Comparison of ENCODE assay signal across 18 cellular contexts in the genomic region with DNA sequence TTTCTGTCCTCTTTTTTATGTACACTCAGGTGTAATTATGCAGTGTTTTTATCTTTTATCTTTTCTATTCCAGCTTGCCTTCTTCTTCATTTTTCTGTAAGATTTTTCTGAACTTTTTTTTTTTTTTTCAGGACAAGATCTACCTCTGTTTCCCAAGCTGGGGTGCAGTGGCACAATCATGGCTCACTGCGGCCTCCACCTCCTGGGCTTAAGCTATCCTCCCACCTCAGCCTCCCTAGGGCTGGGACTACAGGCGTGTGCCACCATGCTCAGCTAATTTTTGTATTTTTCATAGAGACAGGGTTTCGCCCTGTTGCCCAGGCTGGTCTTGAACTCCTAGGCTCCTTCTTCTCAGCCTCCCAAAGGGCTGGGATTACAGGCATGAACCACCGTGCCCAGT. TPM values are rescaled to one million over a fixed set of nuclear protein-coding genes. Genes with fewer than 3 reads are reported as not detected.
DNase-seq lines count a peak whose midpoint lies in the region; ATAC-seq and TF ChIP-seq lines count a peak whose summit lies in the region.
"Had no signal": no experiment of that assay in that cellular context is flagged by ENCODE, and none has a peak within 500 bp of the region (broad histone marks: within the 10 kb centered on the region; RNA-seq: fewer than 3 reads in every experiment).

No MANE protein-coding gene starts in this region.

- TF ChIP-seq RAD21 in IMR-90 (IDR thresholded peaks at IDR 0.05; ENCODE audit: low read length): no peak

- H3K4me2 ChIP-seq in IMR-90 (ENCODE audit: low read depth, low read length): no peak overlapping the region
- H3K4me2 ChIP-seq in trophoblast cell (ENCODE audit: low read length): no peak overlapping the region
- H3K4me2 ChIP-seq: BLaER1 treated with 17β-estradiol and CSF1 and Interleukin-3, amounts not matched to agents 10 nM and 100 nM had no signal

- H3K14ac ChIP-seq in IMR-90 (replicated peaks; ENCODE audit: low read depth, low read length) (no peak overlapping the region), trophoblast cell (ENCODE audit: low read length) (no peak overlapping the region)

- TF ChIP-seq POLR2A in IMR-90 (IDR thresholded peaks at IDR 0.05; ENCODE audit: low read depth, low read length) (no peak), esophagus muscularis mucosa (IDR thresholded peaks at IDR 0.05; ENCODE audit: low read depth) (no peak)

- no peak for TF ChIP-seq EP300 in esophagus muscularis mucosa (IDR thresholded peaks at IDR 0.05)

- peaks cover 0 to 17% of the 10 kb centered on the region in 2 experiments; a peak in 2 of 4 replicates for H3K79me1 ChIP-seq in IMR-90 (ENCODE audit: low read depth in 1 of 2, low read length in 2 of 2)
- peaks cover 22% of the 10 kb centered on the region for H3K79me1 ChIP-seq in trophoblast cell (ENCODE audit: low read length)

- no peak overlapping the region for H4K8ac ChIP-seq in IMR-90 (ENCODE audit: low read depth in 2 of 2, low read length in 2 of 2)
- peak overlapping the region; percentile 69 for H4K8ac ChIP-seq in trophoblast cell (ENCODE audit: low read depth, low read length)

- DNase-seq in IMR-90: no peak
- peak; percentile 57 for DNase-seq in esophagus muscularis mucosa (ENCODE audit: extremely low spot score)
- DNase-seq in trophoblast cell: no peak
- DNase-seq in NCI-H2029 (lab: John Stamatoyannopoulos, UW): no peak
- no peak for DNase-seq in ecto neural progenitor cell (ENCODE audit: low spot score)
- DNase-seq in G401 (ENCODE audit: low spot score): no peak
- DNase-seq: 8988T; ACHN; BE2C; Caco-2; Calu3; CD4-positive, alpha-beta T cell; CD8-positive, alpha-beta T cell; DMS79 treated with DMSO at 0.1 percent for 48 hours; GDM1 had no signal

- no peak overlapping the region for H2AK9ac ChIP-seq in IMR-90 (replicated peaks; ENCODE audit: low read depth, low read length, poor library complexity)

- no CpG with 5 or more reads among the region's 4 CpGs for WGBS in IMR-90 (ENCODE audit: extremely low coverage in 2 of 2, insufficient read length in 1 of 2), 2 experiments
- WGBS in esophagus muscularis mucosa: 96% methylated on average over 3 of the region's 4 CpGs
- no CpG with 5 or more reads among the region's 4 CpGs for WGBS in trophoblast cell (ENCODE audit: extremely low coverage, insufficient coverage, insufficient read length)

- peaks cover 12% of the 10 kb centered on the region for H3K9me1 ChIP-seq in IMR-90 (ENCODE audit: insufficient read depth, low read length)

- H3K4me1 ChIP-seq in IMR-90 (ENCODE audit: control insufficient read depth, insufficient read depth, low read length) (peaks cover 11% of the 10 kb centered on the region), esophagus muscularis mucosa (peaks cover 8 to 13% (median 10%) of the 10 kb centered on the region in 4 donors), trophoblast cell (ENCODE audit: control insufficient read depth in 1 of 2, insufficient read depth in 2 of 2, low read length in 2 of 2) (peaks cover 10 to 18% of the 10 kb centered on the region in 2 experiments)

- H3K27ac ChIP-seq in IMR-90 (ENCODE audit: insufficient read depth, low read length) (no peak overlapping the region), esophagus muscularis mucosa (replicated peaks in 1 of 4) (no peak overlapping the region), trophoblast cell (ENCODE audit: low read depth, low read length) (peak overlapping the region; percentile 66)
- H3K27ac ChIP-seq: BLaER1 treated with 17β-estradiol and CSF1 and Interleukin-3, amounts not matched to agents 10 nM and 100 nM; C4-2B had no signal

- BruUV-seq in IMR-90 (replicated peaks; lab: Mats Ljungman, UMichigan): no TSS peak

- in situ Hi-C loops in IMR-90 (cut with MboI; ENCODE audit: low sequenced_read_pairs) (loop anchor here (5.0 kb wide), 1 partner anchor 76 kb away; no protein-coding TSS in a partner anchor), G401 (cut with HindIII; ENCODE audit: low sequenced_read_pairs) (no loop called here)

- H4K12ac ChIP-seq in trophoblast cell (ENCODE audit: low read depth, low read length): no peak overlapping the region

- CTCF ChIA-PET in IMR-90 (lab: Yijun Ruan, JAX): no interaction called here

- H2BK15ac ChIP-seq in IMR-90 (ENCODE audit: low read depth, low read length): no peak overlapping the region

- no peak overlapping the region for H3K18ac ChIP-seq in IMR-90 (ENCODE audit: low read depth, low read length)
- H3K18ac ChIP-seq in trophoblast cell (ENCODE audit: low read length): peak overlapping the region; percentile 44

- H3K9me3 ChIP-seq in IMR-90 (ENCODE audit: control insufficient read depth, insufficient read depth, low read length) (no peaks in the 10 kb centered on the region), esophagus muscularis mucosa (no peaks in the 10 kb centered on the region), trophoblast cell (ENCODE audit: insufficient read depth, low read depth, low read length) (no peaks in the 10 kb centered on the region)
- H3K9me3 ChIP-seq: BE2C, Caco-2 had no signal

- POLR2A ChIA-PET in IMR-90 (lab: Charles Lee; ENCODE audit: unreplicated experiment): no interaction called here

- peak overlapping the region; percentile 50; the same call in 1 of the 2 replicates for H2AK5ac ChIP-seq in IMR-90 (ENCODE audit: low read depth, low read length)
- H2AK5ac ChIP-seq in trophoblast cell (ENCODE audit: low read length): peak overlapping the region; percentile 89

- H4K20me1 ChIP-seq in IMR-90 (ENCODE audit: insufficient read depth, low read length): no peaks in the 10 kb centered on the region
- H4K20me1 ChIP-seq: BLaER1 treated with 17β-estradiol and CSF1 and Interleukin-3, amounts not matched to agents 10 nM and 100 nM had no signal

- H3K36me3 ChIP-seq in IMR-90 (ENCODE audit: control insufficient read depth, insufficient read depth, low read length) (no peaks in the 10 kb centered on the region), esophagus muscularis mucosa (no peaks in the 10 kb centered on the region), trophoblast cell (ENCODE audit: control insufficient read depth in 1 of 2, insufficient read depth in 2 of 2, low read length in 2 of 2) (no peaks in the 10 kb centered on the region)
- H3K36me3 ChIP-seq: BE2C; BLaER1 treated with 17β-estradiol and CSF1 and Interleukin-3, amounts not matched to agents 10 nM and 100 nM had no signal

- TF ChIP-seq CTCF in IMR-90 (conservative IDR thresholded peaks at IDR 0.05; ENCODE audit: low read depth, low read length) (no peak), esophagus muscularis mucosa (IDR thresholded peaks at IDR 0.05) (no peak)

- no peak overlapping the region for H2BK120ac ChIP-seq in IMR-90 (ENCODE audit: low read depth, low read length)
- peak overlapping the region; percentile 38 for H2BK120ac ChIP-seq in trophoblast cell (ENCODE audit: insufficient read depth, low read length, poor library complexity)

- H3K27me3 ChIP-seq in IMR-90 (ENCODE audit: control insufficient read depth, insufficient read depth, low read length): no peaks in the 10 kb centered on the region
- no peaks in the 10 kb centered on the region for H3K27me3 ChIP-seq in esophagus muscularis mucosa
- H3K27me3 ChIP-seq in trophoblast cell (ENCODE audit: insufficient read depth, low read length): no peaks in the 10 kb centered on the region
- H3K27me3 ChIP-seq: BLaER1 treated with 17β-estradiol and CSF1 and Interleukin-3, amounts not matched to agents 10 nM and 100 nM had no signal

- H3K79me2 ChIP-seq in trophoblast cell (ENCODE audit: control insufficient read depth, insufficient read depth, low read length, poor library complexity): no peaks in the 10 kb centered on the region

- no peak overlapping the region for H2BK5ac ChIP-seq in IMR-90 (ENCODE audit: low read depth, low read length, poor library complexity, severe bottlenecking)
- H2BK5ac ChIP-seq in trophoblast cell (ENCODE audit: low read depth, low read length, poor library complexity): peak overlapping the region; percentile 40

- dilution Hi-C loops in IMR-90 (cut with HindIII; ENCODE audit: low sequenced_read_pairs, unreplicated experiment): no loop called here

- H3K23ac ChIP-seq in IMR-90 (ENCODE audit: low read depth, low read length) (no peak overlapping the region), trophoblast cell (ENCODE audit: low read length) (no peak overlapping the region)

- no peak overlapping the region for H3K4me3 ChIP-seq in IMR-90 (ENCODE audit: insufficient read depth, low read depth, low read length)
- no peak overlapping the region for H3K4me3 ChIP-seq in esophagus muscularis mucosa
- H3K4me3 ChIP-seq in trophoblast cell (ENCODE audit: low read depth, low read length): no peak overlapping the region
- H3K4me3 ChIP-seq: BLaER1 treated with 17β-estradiol and CSF1 and Interleukin-3, amounts not matched to agents 10 nM and 100 nM; GM12878 had no signal

- H4K91ac ChIP-seq in IMR-90 (ENCODE audit: insufficient read depth, low read depth, low read length): no peak overlapping the region
- peak overlapping the region; percentile 68 for H4K91ac ChIP-seq in trophoblast cell (ENCODE audit: low read depth, low read length)

- peak overlapping the region; percentile 96 for H2BK12ac ChIP-seq in trophoblast cell (ENCODE audit: low read length)

- no peak overlapping the region for H3K4ac ChIP-seq in IMR-90 (ENCODE audit: low read depth, low read length)
- H3K4ac ChIP-seq in trophoblast cell (ENCODE audit: low read depth, low read length): no peak overlapping the region

- no peak overlapping the region for H2BK20ac ChIP-seq in IMR-90 (ENCODE audit: low read depth, low read length)

- no peak overlapping the region for H3K9ac ChIP-seq in IMR-90 (ENCODE audit: low read depth, low read length)
- H3K9ac ChIP-seq in trophoblast cell (ENCODE audit: low read length): no peak overlapping the region
- H3K9ac ChIP-seq: BLaER1 treated with 17β-estradiol and CSF1 and Interleukin-3, amounts not matched to agents 10 nM and 100 nM had no signal

- no peak for ATAC-seq in IMR-90 (ENCODE audit: low read depth)
- ATAC-seq: CD8-positive, alpha-beta T cell; GM12878 had no signal

- H2AFZ ChIP-seq in IMR-90 (replicated peaks; ENCODE audit: low read length, poor library complexity): no peak overlapping the region
- H2AFZ ChIP-seq in trophoblast cell (ENCODE audit: insufficient read depth, low read length, poor library complexity): no peak overlapping the region

- no peak overlapping the region for H3K56ac ChIP-seq in IMR-90 (ENCODE audit: extremely low read depth, insufficient read depth, low read length)

- intact Hi-C loops in IMR-90 (cut with micrococcal nuclease) (no loop called here), esophagus muscularis mucosa (cut with DNase I) (no loop called here)

- no peak overlapping the region for H4K5ac ChIP-seq in IMR-90 (ENCODE audit: low read depth, low read length)

TF ChIP-seq in IMR-90, 13 proteins besides CTCF, POLR2A, EP300 and RAD21 (continues in another document):
- TF ChIP-seq NFE2L2 (IDR thresholded peaks at IDR 0.05; ENCODE audit: low read depth, low read length): no peak

RNA-seq across cellular contexts. Expression of gene CALD1, which starts 6.3 kb away (rescaled TPM):
- total RNA-seq in IMR-90 (2012; rRNA removed): 487 and 532 TPM in 2 replicates
- 375 and 382 TPM in 2 replicates for polyA plus RNA-seq in IMR-90 (2012; rRNA removed)
- polyA plus RNA-seq in IMR-90 (2012; cell fraction: cytosol; rRNA removed): 140 and 308 TPM in 2 replicates
- 114 and 384 TPM in 2 replicates for polyA plus RNA-seq in IMR-90 (2012; cell fraction: nucleus; rRNA removed; ENCODE audit: low replicate concordance)
- 1,000 to 10,000 TPM; 2,057 to 3,140 (median 2,687) TPM for total RNA-seq in esophagus muscularis mucosa
- polyA plus RNA-seq in trophoblast cell (2013): 510 and 518 TPM in 2 replicates
- 0.55 and 1.9 TPM in 2 replicates for total RNA-seq in G401 (2014; rRNA removed; shearing (Covaris generic))
- total RNA-seq: CD8-positive, alpha-beta T cell had no signal

Comparison
In these comparisons a context has a peak if more than half of its experiments do, and no peak if none do; other contexts are left out.
1. RNA of gene CALD1, which starts 6.3 kb away (total RNA-seq): 2,057 to 3,140 TPM in esophagus muscularis mucosa and 487 to 532 TPM in IMR-90; 0.55 to 1.9 TPM in G401; every median in the first group is over 100 times any median in the second.